Comparison of ENCODE assay signal across 22 cellular contexts in genomic region chr12:1218369-1218768, GRCh38.
DNase-seq lines count a peak whose midpoint lies in the region; ATAC-seq and TF ChIP-seq lines count a peak whose summit lies in the region.
"Had no signal": no experiment of that assay in that cellular context is flagged by ENCODE, and none has a peak within 500 bp of the region (broad histone marks: within the 10 kb centered on the region; RNA-seq: fewer than 3 reads in every experiment).

No MANE protein-coding gene starts in this region.

- TF ChIP-seq POLR2A in esophagus squamous epithelium (IDR thresholded peaks at IDR 0.05) (no peak), uterus (IDR thresholded peaks at IDR 0.05) (no peak)

- TF ChIP-seq CTCF in left ventricle myocardium inferior (IDR thresholded peaks at IDR 0.05; ENCODE audit: borderline replicate concordance) (no peak), esophagus squamous epithelium (IDR thresholded peaks at IDR 0.05) (no peak), uterus (IDR thresholded peaks at IDR 0.05) (no peak)

- H3K27ac ChIP-seq in left ventricle myocardium inferior (replicated peaks) (peak overlapping the region; percentile 85), esophagus squamous epithelium (peak overlapping the region in 3 of 4 donors; percentile 75 to 82 (median 77)), uterus (peak overlapping the region; percentile 53 to 79)

- no peaks in the 10 kb centered on the region for H3K9me3 ChIP-seq in left ventricle myocardium inferior (replicated peaks)
- no peaks in the 10 kb centered on the region for H3K9me3 ChIP-seq in esophagus squamous epithelium
- H3K9me3 ChIP-seq in uterus, result no peaks in the 10 kb centered on the region
- H3K9me3 ChIP-seq: MG63, tibial artery had no signal

- H3K4me1 ChIP-seq in left ventricle myocardium inferior (peaks cover 72% of the 10 kb centered on the region), esophagus squamous epithelium (peaks cover 10 to 52% (median 23%) of the 10 kb centered on the region in 3 donors), uterus (peaks cover 3 to 20% of the 10 kb centered on the region in 2 donors)

- intact Hi-C loops in left ventricle myocardium inferior (cut with micrococcal nuclease) (no loop called here), Right ventricle myocardium inferior (cut with DNase I) (loop anchor here (10.0 kb wide), 1 partner anchor 146 kb away; no protein-coding TSS in a partner anchor), esophagus squamous epithelium (cut with DNase I) (no loop called here), uterus (cut with DNase I; ENCODE audit: low total_unique reads) (no loop called here)

- no peaks in the 10 kb centered on the region for H3K27me3 ChIP-seq in left ventricle myocardium inferior (ENCODE audit: low read depth)
- no peaks in the 10 kb centered on the region for H3K27me3 ChIP-seq in esophagus squamous epithelium
- H3K27me3 ChIP-seq in uterus, result no peaks in the 10 kb centered on the region
- no peaks in the 10 kb centered on the region for H3K27me3 ChIP-seq in H7 (ENCODE audit: control insufficient read depth, insufficient read depth, low read length)
- H3K27me3 ChIP-seq: MG63, tibial artery had no signal

- H3K36me3 ChIP-seq in left ventricle myocardium inferior, result no peaks in the 10 kb centered on the region
- H3K36me3 ChIP-seq in esophagus squamous epithelium, result no peaks in the 10 kb centered on the region
- H3K36me3 ChIP-seq in uterus, result no peaks in the 10 kb centered on the region
- no peaks in the 10 kb centered on the region for H3K36me3 ChIP-seq in H7 (replicated peaks; ENCODE audit: control insufficient read depth, insufficient read depth, low read length)
- H3K36me3 ChIP-seq: tibial artery had no signal

- ATAC-seq in Right ventricle myocardium inferior (no peak), HG03565 (IDR thresholded peaks at IDR 0.05; ENCODE audit: unreplicated experiment) (no peak)
- ATAC-seq: activated CD4-positive, alpha-beta T cell treated with anti-CD3 and anti-CD28 coated beads for 36 hours; stimulated activated naive CD8-positive, alpha-beta T cell treated with anti-CD3 and anti-CD28 coated beads, Interleukin-15, Interleukin-2, amounts not matched to agents 100 U/mL and 50 U/mL, for 24 hours had no signal

- 62 to 82% methylated on average over 2 of the region's 2 CpGs for WGBS in esophagus squamous epithelium, 2 donors

- DNase-seq in left ventricle myocardium inferior (no peak), Right ventricle myocardium inferior (ENCODE audit: missing footprints) (no peak), esophagus squamous epithelium (lab: John Stamatoyannopoulos, UW) (no peak), putamen (ENCODE audit: low spot score) (peak; percentile 7), uterus (no peak), H7 (no peak)
- no peak for DNase-seq in activated CD4-positive, alpha-beta T cell treated with anti-CD3 and anti-CD28 coated beads, Interleukin-2, amount 50 U/mL, for 4 hours
- DNase-seq: activated CD4-positive, alpha-beta T cell treated with anti-CD3 and anti-CD28 coated beads for 36 hours; activated CD8-positive, alpha-beta memory T cell treated with anti-CD3 and anti-CD28 coated beads for 24 hours; activated gamma-delta T cell treated with Interleukin-2 at 50 U/mL for 16 hours; activated T-cell treated with anti-CD3 and anti-CD28 coated beads, Interleukin-2, amount 50 U/mL, for 1 hour; H9; KG1; kidney glomerular epithelial cell; MG63; NCI-H2029 treated with DMSO at 0.1 percent for 48 hours; NCI-H2227 treated with DMSO at 0.1 percent for 48 hours; posterior cingulate gyrus; RPMI8226; stimulated activated naive CD8-positive, alpha-beta T cell treated with anti-CD3 and anti-CD28 coated beads, Interleukin-15, Interleukin-2, amounts not matched to agents 100 U/mL and 50 U/mL, for 24 hours; tibial artery had no signal

- H3K4me3 ChIP-seq in left ventricle myocardium inferior, result peak overlapping the region; percentile 15
- H3K4me3 ChIP-seq in esophagus squamous epithelium, result no peak overlapping the region
- H3K4me3 ChIP-seq in uterus, result no peak overlapping the region
- no peak overlapping the region for H3K4me3 ChIP-seq in H7 (ENCODE audit: insufficient read depth, low read depth, low read length)
- H3K4me3 ChIP-seq: MG63, tibial artery had no signal
